In the genomic region with DNA sequence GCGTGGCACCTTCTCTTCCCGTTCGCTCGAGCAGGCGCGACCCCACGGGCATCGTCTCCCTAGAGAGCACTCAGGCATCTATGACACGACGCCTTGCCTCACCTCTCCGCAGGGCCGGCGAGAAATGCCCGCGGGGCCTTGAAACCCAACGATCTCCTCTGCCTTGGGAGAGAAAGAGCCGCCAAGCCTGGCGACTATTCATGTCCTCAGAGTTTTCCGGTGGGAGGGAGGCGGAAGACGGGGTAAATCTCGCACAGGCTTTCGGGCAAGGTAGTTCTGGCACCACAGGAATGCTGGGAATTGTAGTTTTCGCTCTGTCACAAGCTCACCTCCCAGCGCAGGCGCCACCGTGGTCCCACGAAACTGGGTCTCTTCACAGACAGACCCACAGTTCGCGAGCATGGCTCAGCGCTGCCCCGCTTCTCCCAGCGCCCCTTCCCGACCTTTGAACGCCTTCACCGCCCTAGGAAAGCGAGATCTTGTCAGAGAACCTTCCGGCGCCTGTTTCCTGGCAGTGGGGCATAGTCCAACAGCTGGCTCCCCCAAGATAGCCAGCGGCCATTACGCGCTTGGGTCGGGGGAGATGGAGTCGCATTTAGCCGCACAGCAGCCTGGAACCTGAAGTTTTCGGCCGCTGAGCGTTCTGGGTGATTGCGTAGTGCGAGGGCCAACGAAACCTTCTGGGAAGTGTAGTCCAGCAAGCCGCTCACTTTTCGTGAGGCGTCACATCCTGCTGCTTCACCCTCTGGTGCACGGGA, we compare ENCODE assay signal across 8 cellular contexts. TPM values are rescaled to one million over a fixed set of nuclear protein-coding genes. Genes with fewer than 3 reads are reported as not detected.
DNase-seq lines count a peak whose midpoint lies in the region; ATAC-seq and TF ChIP-seq lines count a peak whose summit lies in the region.

A gene with protein sequence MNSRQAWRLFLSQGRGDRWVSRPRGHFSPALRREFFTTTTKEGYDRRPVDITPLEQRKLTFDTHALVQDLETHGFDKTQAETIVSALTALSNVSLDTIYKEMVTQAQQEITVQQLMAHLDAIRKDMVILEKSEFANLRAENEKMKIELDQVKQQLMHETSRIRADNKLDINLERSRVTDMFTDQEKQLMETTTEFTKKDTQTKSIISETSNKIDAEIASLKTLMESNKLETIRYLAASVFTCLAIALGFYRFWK (minus strand): TSS at position 597 of the 758 bp plus-strand sequence. CDS start 395 bp downstream, at position 202.

- peaks cover 0 to 20% of the 10 kb centered on the region in 2 donors for H3K4me1 ChIP-seq in ascending aorta
- peaks cover 3% of the 10 kb centered on the region for H3K4me1 ChIP-seq in right cardiac atrium (ENCODE audit: control insufficient read depth, insufficient read depth, low read length)
- H3K4me1 ChIP-seq in uterus, result no peaks in the 10 kb centered on the region

- H3K4me3 ChIP-seq in ascending aorta (peak within 1 kb of the TSS; percentile 86 to 87), right cardiac atrium (ENCODE audit: low read length) (peak within 1 kb of the TSS; percentile 46), uterus (peak within 1 kb of the TSS; percentile 90 to 94)

- DNase-seq in NCI-H1930 (lab: John Stamatoyannopoulos, UW) (peak; percentile 93 to 98), ascending aorta (ENCODE audit: low spot score in 2 of 2) (peak; percentile 89 to 98), right cardiac atrium (peak; percentile 95 to 97 (median 97)), pulmonary artery endothelial cell (ENCODE audit: low read depth, low spot score) (peak; percentile 94), uterus (peak; percentile 95 to 96)
- peak; percentile 92 for DNase-seq in T-helper 2 cell treated with Interferon-gamma antibody and Interleukin-4, amounts not matched to agents 5 μg/mL and 100 μg/mL, for 36 hours (ENCODE audit: low spot score)

- intact Hi-C loops in ascending aorta (cut with DNase I) (loop anchor here (1.0 to 5.0 kb wide), 5 partner anchors 93 to 554 kb away; a partner anchor contains a TSS), right cardiac atrium (cut with DNase I) (no loop called here), uterus (cut with DNase I; ENCODE audit: low total_unique reads) (no loop called here)

- peak within 1 kb of the TSS; percentile 97 for H3K4me3 Mint-ChIP-seq in T-helper 2 cell treated with Interferon-gamma antibody and Interleukin-4, amounts not matched to agents 5 μg/mL and 100 μg/mL, for 36 hours

- H3K9me3 Mint-ChIP-seq in T-helper 2 cell treated with Interferon-gamma antibody and Interleukin-4, amounts not matched to agents 5 μg/mL and 100 μg/mL, for 36 hours, result peaks cover 4% of the 10 kb centered on the region

- H3K27me3 ChIP-seq in ascending aorta (no peaks in the 10 kb centered on the region), right cardiac atrium (ENCODE audit: control insufficient read depth, insufficient read depth) (no peaks in the 10 kb centered on the region), uterus (no peaks in the 10 kb centered on the region)

- under 1% methylated on average over 55 of the region's 55 CpGs for WGBS in right cardiac atrium

- peaks cover 15% of the 10 kb centered on the region for H3K4me1 Mint-ChIP-seq in T-helper 2 cell treated with Interferon-gamma antibody and Interleukin-4, amounts not matched to agents 5 μg/mL and 100 μg/mL, for 36 hours (ENCODE audit: low read depth)

- ATAC-seq in GM18502 (IDR thresholded peaks at IDR 0.05; ENCODE audit: poor library complexity, unreplicated experiment), result peak; percentile 90
- ATAC-seq in HG02970 (IDR thresholded peaks at IDR 0.05; ENCODE audit: low FRiP score, unreplicated experiment), result peak; percentile 95
- peak; percentile 98 to 99 for ATAC-seq in right cardiac atrium

- H3K36me3 Mint-ChIP-seq in T-helper 2 cell treated with Interferon-gamma antibody and Interleukin-4, amounts not matched to agents 5 μg/mL and 100 μg/mL, for 36 hours (ENCODE audit: low read depth), result peaks cover 2% of the 10 kb centered on the region

- TF ChIP-seq CTCF in ascending aorta (IDR thresholded peaks at IDR 0.05) (peak in 1 of 3 experiments; percentile 22), uterus (IDR thresholded peaks at IDR 0.05) (peak in 3 of 4 experiments; percentile 15 to 40 (median 24))

- H3K27ac Mint-ChIP-seq in T-helper 2 cell treated with Interferon-gamma antibody and Interleukin-4, amounts not matched to agents 5 μg/mL and 100 μg/mL, for 36 hours, result peak within 1 kb of the TSS; percentile 98

- H3K36me3 ChIP-seq in ascending aorta (no peaks in the 10 kb centered on the region), uterus (no peaks in the 10 kb centered on the region)

- no peaks in the 10 kb centered on the region for H3K9me3 ChIP-seq in ascending aorta
- H3K9me3 ChIP-seq in right cardiac atrium (ENCODE audit: control insufficient read depth, low read length), result no peaks in the 10 kb centered on the region
- no peaks in the 10 kb centered on the region for H3K9me3 ChIP-seq in uterus

- H3K27me3 Mint-ChIP-seq in T-helper 2 cell treated with Interferon-gamma antibody and Interleukin-4, amounts not matched to agents 5 μg/mL and 100 μg/mL, for 36 hours (ENCODE audit: low read depth), result peaks cover 9% of the 10 kb centered on the region

- H3K27ac ChIP-seq in ascending aorta, result peak within 1 kb of the TSS; percentile 94 to 98
- H3K27ac ChIP-seq in right cardiac atrium (ENCODE audit: low read length), result peak within 1 kb of the TSS; percentile 96
- H3K27ac ChIP-seq in uterus, result peak within 1 kb of the TSS; percentile 99

- peak; percentile 56 to 85 for TF ChIP-seq POLR2A in uterus (IDR thresholded peaks at IDR 0.05)

RNA-seq across cellular contexts. Expression of the gene that starts here (rescaled TPM):
- total RNA-seq in ascending aorta (8.2 TPM), right cardiac atrium (10 to 100 TPM; 25.5 to 27.7 (median 26.3) TPM), pulmonary artery endothelial cell (63.3 and 64.7 TPM in 2 replicates), uterus (10 to 100 TPM in 3 of 4 donors, 1 to 10 TPM in 1; 7.4 to 87.1 (median 47.7) TPM)
- 29.0 TPM for polyA plus RNA-seq in right cardiac atrium

Comparison
In these comparisons a context has a peak if more than half of its experiments do, and no peak if none do; other contexts are left out.
1. Peak in every context shown above with its lines: DNase-seq, ATAC-seq, H3K4me3 ChIP-seq and H3K27ac ChIP-seq.